In the genomic region with DNA sequence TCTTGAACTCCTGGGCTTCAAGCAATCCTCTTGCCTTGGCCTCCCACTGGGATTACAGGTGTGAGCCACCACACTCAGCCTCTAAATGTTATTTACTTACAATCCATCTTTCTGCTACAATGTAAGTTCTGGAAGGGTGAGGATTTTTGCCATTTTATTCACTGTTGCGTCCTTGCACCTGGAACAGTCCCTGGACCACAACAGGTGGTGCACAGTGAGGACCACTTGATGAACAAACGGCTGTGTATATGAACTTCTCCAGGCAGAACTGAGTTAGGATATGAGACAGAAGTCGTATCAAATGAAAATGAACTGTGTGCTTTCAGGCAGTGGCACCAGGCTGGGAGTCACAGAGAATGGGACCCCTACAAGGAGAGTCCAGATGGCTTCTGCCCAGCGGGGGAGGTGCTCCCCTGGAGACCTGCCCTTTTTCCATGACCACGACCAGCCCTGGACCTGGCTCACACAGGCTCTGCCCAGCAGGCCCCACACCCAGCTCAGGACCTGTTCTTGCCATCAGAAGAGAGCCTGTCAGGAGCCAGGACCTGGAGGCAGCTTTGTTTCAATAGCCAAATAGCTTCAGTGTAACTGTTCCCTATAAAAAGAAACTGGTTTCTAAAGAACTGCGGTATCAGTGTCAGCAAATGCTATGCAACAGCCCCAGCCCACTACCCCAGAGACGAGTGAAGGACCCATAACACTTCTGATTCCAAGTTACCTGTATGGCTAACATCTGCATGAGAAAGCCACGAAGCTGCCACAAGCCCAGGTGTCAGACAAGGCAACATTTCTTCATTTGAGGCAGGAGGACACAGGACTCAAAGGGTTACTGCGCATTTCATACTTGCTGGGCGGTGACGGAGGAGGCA, we compare ENCODE assay signal across 1 cellular context.
TF ChIP-seq lines count a peak whose summit lies in the region.

No MANE protein-coding gene starts in this region.

TF ChIP-seq in IMR-90, 13 proteins besides CTCF, POLR2A, EP300 and RAD21:
- TF ChIP-seq SMC3 (IDR thresholded peaks at IDR 0.05; ENCODE audit: low read depth, low read length) (no peak), BHLHE40 (IDR thresholded peaks at IDR 0.05; ENCODE audit: low read depth, low read length) (no peak), MXI1 (IDR thresholded peaks at IDR 0.05; ENCODE audit: borderline replicate concordance, low read depth, low read length) (no peak), MAZ (IDR thresholded peaks at IDR 0.05; ENCODE audit: borderline replicate concordance, low read depth, low read length) (no peak), MAFK (IDR thresholded peaks at IDR 0.05; ENCODE audit: low read depth, low read length) (no peak)
